26 cellular contexts compared by ENCODE assay signal in the genomic region with DNA sequence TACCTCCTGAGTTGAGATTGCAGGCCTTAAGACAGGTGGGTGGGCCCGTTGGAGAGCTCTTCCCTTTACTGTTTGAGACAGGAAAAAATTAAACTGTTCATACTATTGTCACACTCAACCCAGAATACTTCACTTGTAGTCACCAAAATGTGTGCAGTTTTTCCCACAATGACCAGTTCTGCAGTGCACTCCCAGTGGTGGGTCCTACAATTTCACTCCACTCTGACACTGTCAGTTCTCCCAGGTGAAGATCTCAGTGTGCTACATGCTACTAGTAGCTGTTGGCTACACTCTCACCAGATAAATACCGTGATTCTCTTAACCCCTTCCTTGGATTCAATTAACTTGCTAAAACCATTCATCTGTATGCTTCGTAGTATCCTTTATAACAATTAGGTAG.
"Had no signal": no experiment of that assay in that cellular context is flagged by ENCODE, and none has a peak within 500 bp of the region (broad histone marks: within the 10 kb centered on the region; RNA-seq: fewer than 3 reads in every experiment).

No MANE protein-coding gene starts in this region.

- H3K27ac Mint-ChIP-seq: mesothelial cell of epicardium; natural killer cell; nephron progenitor cell; stimulated activated naive CD8-positive, alpha-beta T cell treated with anti-CD3 and anti-CD28 coated beads, Interleukin-15, Interleukin-2, amounts not matched to agents 100 ng/mL and 50 ng/mL, for 24 hours had no signal

- H3K27ac ChIP-seq: left ventricle myocardium inferior, ovary, prostate gland, skin epidermis, suprapubic skin, thoracic aorta, tibial artery, upper lobe of right lung had no signal

- H3K36me3 Mint-ChIP-seq: natural killer cell had no signal

- H3K27me3 ChIP-seq: ovary, suprapubic skin, tibial artery, upper lobe of right lung had no signal

- H3K36me3 ChIP-seq: ovary, prostate gland, thoracic aorta, upper lobe of right lung had no signal

- ATAC-seq: natural killer cell, right cardiac atrium, sciatic nerve, upper lobe of right lung had no signal

- H3K9me3 Mint-ChIP-seq: mesothelial cell of epicardium had no signal

- H3K9me3 ChIP-seq: left ventricle myocardium inferior, ovary, prostate gland, suprapubic skin, thoracic aorta, tibial artery, upper lobe of right lung had no signal

- FAIRE-seq: urothelium cell line had no signal

- H3K4me1 ChIP-seq: prostate gland had no signal

- DNase-seq: islet precursor cell; left ventricle myocardium inferior; mesendoderm; naive B cell; natural killer cell; nephron progenitor cell; ovary; retina; right cardiac atrium; stimulated activated CD4-positive, alpha-beta T cell treated with anti-CD3 and anti-CD28 coated beads, Interleukin-12 subunit alpha, Interleukin-12 subunit beta, amount 100 ng/mL, for 4 hours; stimulated activated CD4-positive, alpha-beta T cell treated with anti-CD3 and anti-CD28 coated beads, Interleukin-15, amount 100 ng/mL, for 24 hours; stimulated activated CD4-positive, alpha-beta T cell treated with anti-CD3 and anti-CD28 coated beads, Interleukin-2, amount 100 ng/mL, for 24 hours; stimulated activated CD4-positive, alpha-beta T cell treated with anti-CD3 and anti-CD28 coated beads, Interleukin-4, amount 100 ng/mL, for 1 hour; stimulated activated naive CD4-positive, alpha-beta T cell; tibial artery; trophoblast cell; upper lobe of right lung had no signal

- H3K27me3 Mint-ChIP-seq: naive B cell; stimulated activated naive CD8-positive, alpha-beta T cell treated with anti-CD3 and anti-CD28 coated beads, Interleukin-15, Interleukin-2, amounts not matched to agents 100 ng/mL and 50 ng/mL, for 24 hours had no signal

- H3K4me3 Mint-ChIP-seq: mesothelial cell of epicardium; natural killer cell; nephron progenitor cell; stimulated activated naive CD8-positive, alpha-beta T cell treated with anti-CD3 and anti-CD28 coated beads, Interleukin-15, Interleukin-2, amounts not matched to agents 100 ng/mL and 50 ng/mL, for 24 hours had no signal

- H3K4me3 ChIP-seq: left ventricle myocardium inferior, lung, ovary, prostate gland, skin epidermis, suprapubic skin, thoracic aorta, tibial artery, upper lobe of right lung had no signal
